Comparison of ENCODE assay signal across 10 cellular contexts in the genomic region with DNA sequence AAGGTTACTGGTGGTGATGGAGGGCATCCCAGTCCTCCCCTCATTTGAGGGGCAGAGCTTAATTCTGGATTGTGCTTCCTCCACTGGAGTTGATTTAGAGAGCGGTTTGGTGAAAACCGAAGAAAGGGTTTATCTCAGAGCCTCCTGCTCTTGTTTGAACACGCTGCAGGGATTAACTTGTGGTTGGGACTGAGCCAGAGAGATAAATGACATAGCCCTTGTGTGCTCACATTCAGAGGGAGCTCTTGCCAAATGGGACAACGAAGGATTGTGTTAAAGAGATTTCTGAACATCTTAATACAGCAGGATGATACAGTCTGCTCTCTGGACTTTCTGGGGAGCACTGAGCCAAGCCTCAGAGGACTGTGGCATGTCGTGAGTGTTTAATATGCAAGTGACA.
DNase-seq lines count a peak whose midpoint lies in the region; TF ChIP-seq lines count a peak whose summit lies in the region.
"Had no signal": no experiment of that assay in that cellular context is flagged by ENCODE, and none has a peak within 500 bp of the region (broad histone marks: within the 10 kb centered on the region; RNA-seq: fewer than 3 reads in every experiment).

No MANE protein-coding gene starts in this region.

- no peaks in the 10 kb centered on the region for H3K4me1 ChIP-seq in colonic mucosa

- no peaks in the 10 kb centered on the region for H3K27me3 ChIP-seq in colonic mucosa

- intact Hi-C loops in colonic mucosa (cut with DNase I) = loop anchor here (10.0 kb wide), 1 partner anchor 380 kb away; no protein-coding TSS in a partner anchor

- H3K4me3 ChIP-seq in colonic mucosa = no peak overlapping the region

- in situ Hi-C loops in G401 (cut with HindIII; ENCODE audit: low sequenced_read_pairs) = no loop called here

- H3K27ac ChIP-seq in colonic mucosa = no peak overlapping the region

- H3K36me3 Mint-ChIP-seq in nephron (ENCODE audit: low read depth) = no peaks in the 10 kb centered on the region
- H3K36me3 Mint-ChIP-seq: natural killer cell treated with Interleukin-12 subunit alpha and Interleukin-12 subunit beta and Interleukin-15 and Interleukin-18, amount 100 ng/mL, for 72 hours had no signal

- H3K9me3 ChIP-seq in colonic mucosa = no peaks in the 10 kb centered on the region

- H3K27ac Mint-ChIP-seq in nephron = peak overlapping the region; percentile 18 to 33 (median 18)
- H3K27ac Mint-ChIP-seq: natural killer cell treated with Interleukin-12 subunit alpha and Interleukin-12 subunit beta and Interleukin-15 and Interleukin-18, amount 100 ng/mL, for 72 hours had no signal

- H3K36me3 ChIP-seq in colonic mucosa = no peaks in the 10 kb centered on the region

- peaks cover 3% of the 10 kb centered on the region for H3K9me3 Mint-ChIP-seq in nephron
- H3K9me3 Mint-ChIP-seq: central memory CD8-positive, alpha-beta T cell; natural killer cell treated with Interleukin-12 subunit alpha and Interleukin-12 subunit beta and Interleukin-15 and Interleukin-18, amount 100 ng/mL, for 72 hours had no signal

- peak overlapping the region in 1 of 3 experiments; percentile 25 for H3K4me3 Mint-ChIP-seq in nephron
- H3K4me3 Mint-ChIP-seq: central memory CD8-positive, alpha-beta T cell; natural killer cell treated with Interleukin-12 subunit alpha and Interleukin-12 subunit beta and Interleukin-15 and Interleukin-18, amount 100 ng/mL, for 72 hours had no signal

- peaks cover 32% of the 10 kb centered on the region for H3K27me3 Mint-ChIP-seq in nephron (ENCODE audit: low read depth)
- H3K27me3 Mint-ChIP-seq: natural killer cell treated with Interleukin-12 subunit alpha and Interleukin-12 subunit beta and Interleukin-15 and Interleukin-18, amount 100 ng/mL, for 72 hours had no signal

- no peak overlapping the region for H3K9ac ChIP-seq in colonic mucosa (ENCODE audit: low read depth in 2 of 2, low read length in 2 of 2)

- H3K4me1 Mint-ChIP-seq in nephron = peaks cover 45% of the 10 kb centered on the region

- DNase-seq in G401 (ENCODE audit: low spot score) = peak; percentile 65
- DNase-seq in NCI-H748 (lab: John Stamatoyannopoulos, UW; ENCODE audit: unreplicated experiment) = peak; percentile 72
- DNase-seq in colonic mucosa = peak; percentile 46
- no peak for DNase-seq in stimulated activated naive CD4-positive, alpha-beta T cell (lab: John Stamatoyannopoulos, UW)
- no peak for DNase-seq in activated CD4-positive, alpha-beta T cell treated with anti-CD3 and anti-CD28 coated beads, Interleukin-2, amount 50 U/mL, for 1 hour
- no peak for DNase-seq in activated CD4-positive, alpha-beta T cell treated with anti-CD3 and anti-CD28 coated beads for 4 hours
- no peak for DNase-seq in NCI-H226

- TF ChIP-seq CTCF in colonic mucosa (IDR thresholded peaks at IDR 0.05) = no peak
- no peak for TF ChIP-seq CTCF in nephron (IDR thresholded peaks at IDR 0.05; ENCODE audit: unreplicated experiment in 3 of 3)

Comparison
In these comparisons a context has a peak if more than half of its experiments do, and no peak if none do; other contexts are left out.
1. DNase-seq: peak in G401 (single experiment), NCI-H748 (single experiment) and colonic mucosa (single experiment); none in stimulated activated naive CD4-positive, alpha-beta T cell (0 of 6), activated CD4-positive, alpha-beta T cell treated with anti-CD3 and anti-CD28 coated beads, Interleukin-2, amount 50 U/mL, for 1 hour (single experiment), activated CD4-positive, alpha-beta T cell treated with anti-CD3 and anti-CD28 coated beads for 4 hours (0 of 2) and NCI-H226 (single experiment).